ENCODE assay signal across 32 cellular contexts in the genomic region with DNA sequence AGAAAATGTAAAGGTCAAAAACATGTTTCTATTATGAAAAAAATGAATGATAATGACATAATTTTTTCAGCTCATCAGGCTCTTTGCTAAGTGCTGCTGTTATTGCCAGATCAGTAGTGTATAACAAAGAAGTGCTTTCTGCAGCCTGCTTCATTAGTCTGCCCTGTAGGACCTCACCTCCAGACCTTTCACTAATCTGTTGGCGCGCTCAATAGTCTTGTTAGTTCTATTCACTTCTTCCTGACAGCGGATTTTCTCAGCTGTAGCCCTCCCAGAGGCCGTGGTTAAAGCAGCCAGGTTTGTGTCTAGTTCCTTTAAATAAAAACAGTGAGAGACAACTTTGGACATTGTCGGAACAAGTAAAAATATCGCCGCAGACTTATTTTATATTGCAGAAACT.
"Had no signal": no experiment of that assay in that cellular context is flagged by ENCODE, and none has a peak within 500 bp of the region (broad histone marks: within the 10 kb centered on the region; RNA-seq: fewer than 3 reads in every experiment).

No MANE protein-coding gene starts in this region.

- H3K9me3 ChIP-seq: SJSA1, SK-N-SH had no signal

- H3K27me3 ChIP-seq: cardiac muscle cell, SJSA1 had no signal

- ATAC-seq: activated CD8-positive, alpha-beta memory T cell treated with anti-CD3 and anti-CD28 coated beads, Interleukin-2, amount 10 ng/mL, durations not matched to agents 7 days and 5 days; activated naive CD8-positive, alpha-beta T cell treated with anti-CD3 and anti-CD28 coated beads, Interleukin-2, amount 50 U/mL, for 24 hours; Panc1 had no signal

- H3K27ac Mint-ChIP-seq: activated B cell treated with CpG ODN at 0.5 μM for 24 hours; activated CD4-positive, alpha-beta memory T cell treated with anti-CD3 and anti-CD28 coated beads for 36 hours; activated CD8-positive, alpha-beta memory T cell treated with anti-CD3 and anti-CD28 coated beads, Interleukin-2, amount 10 ng/mL, durations not matched to agents 7 days and 5 days; activated naive CD4-positive, alpha-beta T cell treated with anti-CD3 and anti-CD28 coated beads, Interleukin-2, amount 10 ng/mL, durations not matched to agents 7 days and 5 days; activated naive CD8-positive, alpha-beta T cell; activated naive CD8-positive, alpha-beta T cell treated with anti-CD3 and anti-CD28 coated beads, Interleukin-2, amount 50 U/mL, for 24 hours; T-helper 1 cell treated with Interleukin-12 subunit alpha and Interleukin-12 subunit beta and Interleukin-4 antibody, amounts not matched to agents 30 μg/mL and 1 μg/mL, for 36 hours; T-helper 2 cell treated with Interferon-gamma antibody and Interleukin-4, amounts not matched to agents 5 μg/mL and 100 μg/mL, for 36 hours had no signal

- DNase-seq: activated B cell treated with CpG ODN at 0.5 μM for 24 hours; activated CD4-positive, alpha-beta memory T cell treated with anti-CD3 and anti-CD28 coated beads for 36 hours; activated CD4-positive, alpha-beta T cell treated with anti-CD3 and anti-CD28 coated beads for 4 hours; activated CD4-positive, alpha-beta T cell treated with anti-CD3 and anti-CD28 coated beads, Interleukin-2, amount 50 U/mL, for 1 hour; activated CD4-positive, CD25-positive, alpha-beta regulatory T cell treated with anti-CD3 and anti-CD28 coated beads, Interleukin-2, amount 50 U/mL, for 72 hours; activated CD8-positive, alpha-beta memory T cell treated with anti-CD3 and anti-CD28 coated beads, Interleukin-2, amount 10 ng/mL, durations not matched to agents 7 days and 5 days; activated CD8-positive, alpha-beta memory T cell treated with anti-CD3 and anti-CD28 coated beads, Interleukin-2, amount 50 U/mL, for 48 hours; activated effector memory CD4-positive, alpha-beta T cell treated with Interleukin-2 at 50 U/mL for 16 hours; activated naive CD4-positive, alpha-beta T cell treated with anti-CD3 and anti-CD28 coated beads, Interleukin-2, amount 10 ng/mL, durations not matched to agents 7 days and 5 days; activated naive CD8-positive, alpha-beta T cell treated with anti-CD3 and anti-CD28 coated beads, Interleukin-2, amount 50 U/mL, for 24 hours; activated T-cell treated with anti-CD3 and anti-CD28 coated beads, Interleukin-2, amount 50 U/mL, for 48 hours; anterior cingulate cortex; MM.1S; MV-4-11; NCI-H1092; NCI-H1436 treated with DMSO at 0.1 percent for 48 hours; NCI-H1694 treated with DMSO at 0.1 percent for 48 hours; NCI-H2029; NCI-H2171 treated with DMSO at 0.1 percent for 48 hours; NCI-H345; NCI-H524 treated with DMSO at 0.1 percent for 48 hours; NCI-H774; SHP77; SK-N-SH had no signal

- H3K9me3 Mint-ChIP-seq: activated CD4-positive, alpha-beta memory T cell treated with anti-CD3 and anti-CD28 coated beads for 36 hours; activated naive CD4-positive, alpha-beta T cell treated with anti-CD3 and anti-CD28 coated beads, Interleukin-2, amount 10 ng/mL, durations not matched to agents 7 days and 5 days; activated naive CD8-positive, alpha-beta T cell treated with anti-CD3 and anti-CD28 coated beads, Interleukin-2, amount 50 U/mL, for 24 hours; central memory CD8-positive, alpha-beta T cell; T-helper 1 cell treated with Interleukin-12 subunit alpha and Interleukin-12 subunit beta and Interleukin-4 antibody, amounts not matched to agents 30 μg/mL and 1 μg/mL, for 36 hours; T-helper 2 cell treated with Interferon-gamma antibody and Interleukin-4, amounts not matched to agents 5 μg/mL and 100 μg/mL, for 36 hours had no signal

- H3K4me3 Mint-ChIP-seq: activated B cell treated with CpG ODN at 0.5 μM for 24 hours; activated CD4-positive, alpha-beta memory T cell treated with anti-CD3 and anti-CD28 coated beads for 36 hours; activated CD8-positive, alpha-beta memory T cell treated with anti-CD3 and anti-CD28 coated beads, Interleukin-2, amount 10 ng/mL, durations not matched to agents 7 days and 5 days; activated naive CD4-positive, alpha-beta T cell treated with anti-CD3 and anti-CD28 coated beads, Interleukin-2, amount 10 ng/mL, durations not matched to agents 7 days and 5 days; activated naive CD8-positive, alpha-beta T cell; activated naive CD8-positive, alpha-beta T cell treated with anti-CD3 and anti-CD28 coated beads, Interleukin-2, amount 50 U/mL, for 24 hours; central memory CD8-positive, alpha-beta T cell; T-helper 1 cell treated with Interleukin-12 subunit alpha and Interleukin-12 subunit beta and Interleukin-4 antibody, amounts not matched to agents 30 μg/mL and 1 μg/mL, for 36 hours; T-helper 2 cell treated with Interferon-gamma antibody and Interleukin-4, amounts not matched to agents 5 μg/mL and 100 μg/mL, for 36 hours had no signal

- H3K4me2 ChIP-seq: KMS-11, SK-N-SH had no signal

- H3K27me3 Mint-ChIP-seq: activated naive CD8-positive, alpha-beta T cell had no signal

- H3K36me3 Mint-ChIP-seq: activated CD8-positive, alpha-beta memory T cell treated with anti-CD3 and anti-CD28 coated beads, Interleukin-2, amount 10 ng/mL, durations not matched to agents 7 days and 5 days; activated naive CD4-positive, alpha-beta T cell treated with anti-CD3 and anti-CD28 coated beads, Interleukin-2, amount 10 ng/mL, durations not matched to agents 7 days and 5 days; activated naive CD8-positive, alpha-beta T cell had no signal

- H3K4me3 ChIP-seq: cardiac muscle cell, SJSA1 had no signal

- H3K9ac ChIP-seq: KMS-11, SK-N-SH had no signal

- H3K27ac ChIP-seq: cardiac muscle cell, KMS-11, SJSA1 had no signal

- H3K36me3 ChIP-seq: cardiac muscle cell, SJSA1 had no signal
